Comparison of ENCODE assay signal across 1 cellular context in genomic region chr6:122471107-122472021, GRCh38.
TF ChIP-seq lines count a peak whose summit lies in the region.

TSS of gene SERINC1 (minus strand) at chr6:122471807. CDS start at chr6:122471737, 70 bp downstream.

TF ChIP-seq in HepG2, 621 proteins besides CTCF, POLR2A, EP300 and RAD21 (continued from another document and continues in another):
- TF ChIP-seq, protein P1, sequence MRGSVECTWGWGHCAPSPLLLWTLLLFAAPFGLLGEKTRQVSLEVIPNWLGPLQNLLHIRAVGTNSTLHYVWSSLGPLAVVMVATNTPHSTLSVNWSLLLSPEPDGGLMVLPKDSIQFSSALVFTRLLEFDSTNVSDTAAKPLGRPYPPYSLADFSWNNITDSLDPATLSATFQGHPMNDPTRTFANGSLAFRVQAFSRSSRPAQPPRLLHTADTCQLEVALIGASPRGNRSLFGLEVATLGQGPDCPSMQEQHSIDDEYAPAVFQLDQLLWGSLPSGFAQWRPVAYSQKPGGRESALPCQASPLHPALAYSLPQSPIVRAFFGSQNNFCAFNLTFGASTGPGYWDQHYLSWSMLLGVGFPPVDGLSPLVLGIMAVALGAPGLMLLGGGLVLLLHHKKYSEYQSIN (CRISPR knock-in tag; IDR thresholded peaks at IDR 0.05; ENCODE audit: borderline replicate concordance): no peak
- peak; percentile 69 for TF ChIP-seq JARID2 (CRISPR knock-in tag; IDR thresholded peaks at IDR 0.05; ENCODE audit: insufficient replicate concordance)
- TF ChIP-seq NFKBIZ (CRISPR knock-in tag; IDR thresholded peaks at IDR 0.05): peak; percentile 41; the same call in 1 of the 2 replicates
- TF ChIP-seq MAFF (IDR thresholded peaks at IDR 0.05; ENCODE audit: low read depth, low read length): no peak
- TF ChIP-seq HNRNPL (IDR thresholded peaks at IDR 0.05; ENCODE audit: low read depth, low read length): 0 out of 2 replicates have a peak, but pooled peaks have one; percentile 36
- TF ChIP-seq HNRNPK (IDR thresholded peaks at IDR 0.05; ENCODE audit: low read depth, low read length, poor library complexity, severe bottlenecking): no peak
- 0 out of 2 replicates have a peak, but pooled peaks have one; percentile 88 for TF ChIP-seq ZNF761 (CRISPR knock-in tag; conservative IDR thresholded peaks at IDR 0.05)
- TF ChIP-seq ZNF180 (CRISPR knock-in tag; IDR thresholded peaks at IDR 0.05; ENCODE audit: borderline replicate concordance, low read depth): no peak
- TF ChIP-seq ZNF3 (CRISPR knock-in tag; IDR thresholded peaks at IDR 0.05): no peak
- TF ChIP-seq GTF2F1 (IDR thresholded peaks at IDR 0.05; ENCODE audit: low read length): no peak
- peak; percentile 59; the same call in 1 of the 2 replicates for TF ChIP-seq NR2C2 (CRISPR knock-in tag; IDR thresholded peaks at IDR 0.05; ENCODE audit: borderline replicate concordance)
- no peak for TF ChIP-seq CCAR2 (optimal IDR thresholded peaks at IDR 0.05; ENCODE audit: low read depth, low read length)
- TF ChIP-seq ZGPAT (CRISPR knock-in tag; IDR thresholded peaks at IDR 0.05): peak; percentile 90; the same call in 1 of the 2 replicates
- TF ChIP-seq FOXK1 (CRISPR knock-in tag; IDR thresholded peaks at IDR 0.05; ENCODE audit: borderline replicate concordance, low read depth): peak; percentile 97
- TF ChIP-seq ZNF484 (CRISPR knock-in tag; IDR thresholded peaks at IDR 0.05; ENCODE audit: borderline replicate concordance, low read depth): no peak
- no peak for TF ChIP-seq ZNF33B (CRISPR knock-in tag; IDR thresholded peaks at IDR 0.05)
- TF ChIP-seq, protein P2, sequence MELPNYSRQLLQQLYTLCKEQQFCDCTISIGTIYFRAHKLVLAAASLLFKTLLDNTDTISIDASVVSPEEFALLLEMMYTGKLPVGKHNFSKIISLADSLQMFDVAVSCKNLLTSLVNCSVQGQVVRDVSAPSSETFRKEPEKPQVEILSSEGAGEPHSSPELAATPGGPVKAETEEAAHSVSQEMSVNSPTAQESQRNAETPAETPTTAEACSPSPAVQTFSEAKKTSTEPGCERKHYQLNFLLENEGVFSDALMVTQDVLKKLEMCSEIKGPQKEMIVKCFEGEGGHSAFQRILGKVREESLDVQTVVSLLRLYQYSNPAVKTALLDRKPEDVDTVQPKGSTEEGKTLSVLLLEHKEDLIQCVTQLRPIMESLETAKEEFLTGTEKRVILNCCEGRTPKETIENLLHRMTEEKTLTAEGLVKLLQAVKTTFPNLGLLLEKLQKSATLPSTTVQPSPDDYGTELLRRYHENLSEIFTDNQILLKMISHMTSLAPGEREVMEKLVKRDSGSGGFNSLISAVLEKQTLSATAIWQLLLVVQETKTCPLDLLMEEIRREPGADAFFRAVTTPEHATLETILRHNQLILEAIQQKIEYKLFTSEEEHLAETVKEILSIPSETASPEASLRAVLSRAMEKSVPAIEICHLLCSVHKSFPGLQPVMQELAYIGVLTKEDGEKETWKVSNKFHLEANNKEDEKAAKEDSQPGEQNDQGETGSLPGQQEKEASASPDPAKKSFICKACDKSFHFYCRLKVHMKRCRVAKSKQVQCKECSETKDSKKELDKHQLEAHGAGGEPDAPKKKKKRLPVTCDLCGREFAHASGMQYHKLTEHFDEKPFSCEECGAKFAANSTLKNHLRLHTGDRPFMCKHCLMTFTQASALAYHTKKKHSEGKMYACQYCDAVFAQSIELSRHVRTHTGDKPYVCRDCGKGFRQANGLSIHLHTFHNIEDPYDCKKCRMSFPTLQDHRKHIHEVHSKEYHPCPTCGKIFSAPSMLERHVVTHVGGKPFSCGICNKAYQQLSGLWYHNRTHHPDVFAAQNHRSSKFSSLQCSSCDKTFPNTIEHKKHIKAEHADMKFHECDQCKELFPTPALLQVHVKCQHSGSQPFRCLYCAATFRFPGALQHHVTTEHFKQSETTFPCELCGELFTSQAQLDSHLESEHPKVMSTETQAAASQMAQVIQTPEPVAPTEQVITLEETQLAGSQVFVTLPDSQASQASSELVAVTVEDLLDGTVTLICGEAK (IDR thresholded peaks at IDR 0.05): peak; percentile 56
- TF ChIP-seq, protein P2 (CRISPR knock-in tag; IDR thresholded peaks at IDR 0.05): peak; percentile 77
- no peak for TF ChIP-seq ZNF251 (CRISPR knock-in tag; IDR thresholded peaks at IDR 0.05)
- TF ChIP-seq ZNF770 (CRISPR knock-in tag; IDR thresholded peaks at IDR 0.05): peak; percentile 48; the same call in 1 of the 2 replicates
- peak; percentile 32; the same call in 1 of the 2 replicates for TF ChIP-seq ZBTB38 (CRISPR knock-in tag; IDR thresholded peaks at IDR 0.05)
- TF ChIP-seq NBN (conservative IDR thresholded peaks at IDR 0.05): no peak
- TF ChIP-seq, protein P3, sequence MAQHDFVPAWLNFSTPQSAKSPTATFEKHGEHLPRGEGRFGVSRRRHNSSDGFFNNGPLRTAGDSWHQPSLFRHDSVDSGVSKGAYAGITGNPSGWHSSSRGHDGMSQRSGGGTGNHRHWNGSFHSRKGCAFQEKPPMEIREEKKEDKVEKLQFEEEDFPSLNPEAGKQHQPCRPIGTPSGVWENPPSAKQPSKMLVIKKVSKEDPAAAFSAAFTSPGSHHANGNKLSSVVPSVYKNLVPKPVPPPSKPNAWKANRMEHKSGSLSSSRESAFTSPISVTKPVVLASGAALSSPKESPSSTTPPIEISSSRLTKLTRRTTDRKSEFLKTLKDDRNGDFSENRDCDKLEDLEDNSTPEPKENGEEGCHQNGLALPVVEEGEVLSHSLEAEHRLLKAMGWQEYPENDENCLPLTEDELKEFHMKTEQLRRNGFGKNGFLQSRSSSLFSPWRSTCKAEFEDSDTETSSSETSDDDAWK (CRISPR knock-in tag; IDR thresholded peaks at IDR 0.05): no peak
- TF ChIP-seq MZF1 (CRISPR knock-in tag; IDR thresholded peaks at IDR 0.05; ENCODE audit: borderline replicate concordance): no peak
- TF ChIP-seq ZFP62 (CRISPR knock-in tag; IDR thresholded peaks at IDR 0.05): no peak
- no peak for TF ChIP-seq MXD1 (CRISPR knock-in tag; IDR thresholded peaks at IDR 0.05)
- TF ChIP-seq ZNF558 (CRISPR knock-in tag; IDR thresholded peaks at IDR 0.05; ENCODE audit: borderline replicate concordance): peak; percentile 73; the same call in 1 of the 2 replicates
- TF ChIP-seq ZNF546 (CRISPR knock-in tag; conservative IDR thresholded peaks at IDR 0.05): 0 out of 2 replicates have a peak, but pooled peaks have one; percentile 56
- no peak for TF ChIP-seq ZNF20 (CRISPR knock-in tag; IDR thresholded peaks at IDR 0.05)
- TF ChIP-seq, protein P4, sequence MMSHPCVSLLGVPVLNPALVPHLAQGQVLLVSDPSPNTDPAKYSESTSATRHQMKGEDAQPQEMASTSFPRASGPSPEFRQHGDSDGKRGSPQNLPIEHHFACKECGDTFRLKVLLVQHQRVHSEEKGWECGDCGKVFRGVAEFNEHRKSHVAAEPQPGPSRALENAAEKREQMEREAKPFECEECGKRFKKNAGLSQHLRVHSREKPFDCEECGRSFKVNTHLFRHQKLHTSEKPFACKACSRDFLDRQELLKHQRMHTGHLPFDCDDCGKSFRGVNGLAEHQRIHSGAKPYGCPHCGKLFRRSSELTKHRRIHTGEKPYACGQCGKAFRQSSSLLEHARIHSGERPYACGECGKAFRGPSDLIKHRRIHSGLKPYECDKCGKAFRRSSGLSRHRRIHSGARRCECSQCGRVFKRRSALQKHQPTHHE (CRISPR knock-in tag; IDR thresholded peaks at IDR 0.05; ENCODE audit: borderline replicate concordance): 0 out of 2 replicates have a peak, but pooled peaks have one; percentile 71
- peak; percentile 53; the same call in 1 of the 2 replicates for TF ChIP-seq UBTF (CRISPR knock-in tag; IDR thresholded peaks at IDR 0.05)
- 0 out of 2 replicates have a peak, but pooled peaks have one; percentile 14 for TF ChIP-seq ATF5 (CRISPR knock-in tag; IDR thresholded peaks at IDR 0.05; ENCODE audit: low read depth)
- no peak for TF ChIP-seq MLXIP (CRISPR knock-in tag; IDR thresholded peaks at IDR 0.05; ENCODE audit: borderline replicate concordance)
